1 cellular context compared by ENCODE assay signal in the genomic region with DNA sequence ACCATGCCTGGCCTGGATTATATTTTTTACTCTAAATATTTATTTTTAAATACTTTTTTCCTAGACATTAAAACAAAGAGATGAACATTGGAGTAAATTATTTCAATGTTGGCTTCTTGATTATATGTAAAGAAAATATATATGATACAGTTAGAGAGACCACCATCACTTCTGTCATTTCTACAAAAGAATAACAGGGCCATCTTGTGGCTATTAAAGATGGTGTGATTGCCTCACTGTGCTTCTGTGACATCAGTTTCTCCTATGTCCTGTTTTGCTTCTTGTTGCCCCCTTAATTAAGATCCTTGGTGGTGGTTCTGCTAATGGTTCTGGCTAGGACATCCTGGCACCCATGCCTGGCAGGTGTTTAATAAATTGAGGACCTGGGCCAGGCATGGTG.
TF ChIP-seq lines count a peak whose summit lies in the region.

No MANE protein-coding gene starts in this region.

TF ChIP-seq in HepG2, 621 proteins besides CTCF, POLR2A, EP300 and RAD21:
- TF ChIP-seq TOPORS (CRISPR knock-in tag; IDR thresholded peaks at IDR 0.05) (no peak), STAG1 (CRISPR knock-in tag; IDR thresholded peaks at IDR 0.05) (peak; percentile 22; the same call in 1 of the 2 replicates), POLR2AphosphoS2 (IDR thresholded peaks at IDR 0.05; ENCODE audit: low read depth, low read length) (no peak)
